In genomic region chr2:69915050-69915945, GRCh38 we compare ENCODE assay signal across 1 cellular context.
A peak's percentile ranks its signal among the peaks of the same experiment; 100 is the strongest.
TF ChIP-seq lines count a peak whose summit lies in the region.

Gene MXD1 (plus strand): TSS chr2:69915109. CDS start chr2:69915331, 222 bp downstream.

TF ChIP-seq in HepG2, 621 proteins besides CTCF, POLR2A, EP300 and RAD21 (continued from another document and continues in another):
- no peak for TF ChIP-seq LCORL (IDR thresholded peaks at IDR 0.05)
- 0 out of 2 replicates have a peak, but pooled peaks have one; percentile 58 for TF ChIP-seq LCORL (CRISPR knock-in tag; IDR thresholded peaks at IDR 0.05)
- TF ChIP-seq ZNF44 (CRISPR knock-in tag; IDR thresholded peaks at IDR 0.05), result no peak
- TF ChIP-seq ZNF484 (CRISPR knock-in tag; IDR thresholded peaks at IDR 0.05; ENCODE audit: borderline replicate concordance, low read depth), result 0 out of 2 replicates have a peak, but pooled peaks have one; percentile 77
- TF ChIP-seq ZNF761 (CRISPR knock-in tag; conservative IDR thresholded peaks at IDR 0.05), result no peak
- TF ChIP-seq ATF7-NPFF (CRISPR knock-in tag; IDR thresholded peaks at IDR 0.05; ENCODE audit: low read depth), result peak; percentile 67
- TF ChIP-seq SP4 (CRISPR knock-in tag; IDR thresholded peaks at IDR 0.05), result peak; percentile 6; the same call in 1 of the 2 replicates
- TF ChIP-seq FOXA1 (IDR thresholded peaks at IDR 0.05), result no peak
- TF ChIP-seq FOXA1 (CRISPR knock-in tag; IDR thresholded peaks at IDR 0.05), result no peak
- TF ChIP-seq ZC3H4 (CRISPR knock-in tag; IDR thresholded peaks at IDR 0.05; ENCODE audit: borderline replicate concordance), result no peak
- no peak for TF ChIP-seq DPF2 (CRISPR knock-in tag; IDR thresholded peaks at IDR 0.05; ENCODE audit: borderline replicate concordance, low read depth)
- TF ChIP-seq MYPOP (CRISPR knock-in tag; IDR thresholded peaks at IDR 0.05), result 0 out of 2 replicates have a peak, but pooled peaks have one; percentile 53
- TF ChIP-seq TCF12 (IDR thresholded peaks at IDR 0.05), result no peak
- 0 out of 2 replicates have a peak, but pooled peaks have one; percentile 24 for TF ChIP-seq TCF12 (CRISPR knock-in tag; IDR thresholded peaks at IDR 0.05)
- TF ChIP-seq REL (CRISPR knock-in tag; conservative IDR thresholded peaks at IDR 0.05), result 0 out of 2 replicates have a peak, but pooled peaks have one; percentile 18
- TF ChIP-seq SNAPC4 (CRISPR knock-in tag; IDR thresholded peaks at IDR 0.05), result no peak
- 0 out of 2 replicates have a peak, but pooled peaks have one; percentile 43 for TF ChIP-seq DNMT3B (CRISPR knock-in tag; conservative IDR thresholded peaks at IDR 0.05)
- 0 out of 2 replicates have a peak, but pooled peaks have one; percentile 18 for TF ChIP-seq MAX (IDR thresholded peaks at IDR 0.05)
- TF ChIP-seq ZNF281 (CRISPR knock-in tag; IDR thresholded peaks at IDR 0.05; ENCODE audit: borderline replicate concordance), result 0 out of 2 replicates have a peak, but pooled peaks have one; percentile 3
- TF ChIP-seq NCOR1 (IDR thresholded peaks at IDR 0.05; ENCODE audit: borderline replicate concordance, low read length), result no peak
- TF ChIP-seq RNF2 (conservative IDR thresholded peaks at IDR 0.05; ENCODE audit: low read depth), result no peak
- TF ChIP-seq RBAK (CRISPR knock-in tag; IDR thresholded peaks at IDR 0.05), result no peak
- TF ChIP-seq ZNF841 (CRISPR knock-in tag; IDR thresholded peaks at IDR 0.05; ENCODE audit: borderline replicate concordance), result peak; percentile 37; the same call in 1 of the 2 replicates
- TF ChIP-seq ARNT2 (CRISPR knock-in tag; IDR thresholded peaks at IDR 0.05; ENCODE audit: low read depth), result peak; percentile 43; the same call in 1 of the 2 replicates
- TF ChIP-seq RBFOX2 (IDR thresholded peaks at IDR 0.05; ENCODE audit: low read depth, low read length), result peak; percentile 78
- TF ChIP-seq ZNF780A (CRISPR knock-in tag; IDR thresholded peaks at IDR 0.05), result no peak
- peak; percentile 50; the same call in 1 of the 2 replicates for TF ChIP-seq GABPB1 (CRISPR knock-in tag; IDR thresholded peaks at IDR 0.05)
- no peak; the same call in 1 of the 2 replicates for TF ChIP-seq ZNF564 (CRISPR knock-in tag; IDR thresholded peaks at IDR 0.05)
- TF ChIP-seq ZNF205 (CRISPR knock-in tag; IDR thresholded peaks at IDR 0.05), result 0 out of 2 replicates have a peak, but pooled peaks have one; percentile 45
- TF ChIP-seq E2F2 (CRISPR knock-in tag; IDR thresholded peaks at IDR 0.05; ENCODE audit: borderline replicate concordance), result no peak
- no peak for TF ChIP-seq THAP9 (CRISPR knock-in tag; IDR thresholded peaks at IDR 0.05; ENCODE audit: borderline replicate concordance)
- TF ChIP-seq ZSCAN21 (CRISPR knock-in tag; IDR thresholded peaks at IDR 0.05; ENCODE audit: borderline replicate concordance), result peak; percentile 42; the same call in 1 of the 2 replicates
- no peak; the same call in 1 of the 2 replicates for TF ChIP-seq TARDBP (CRISPR knock-in tag; IDR thresholded peaks at IDR 0.05)
- peak; percentile 33 for TF ChIP-seq STAG1 (CRISPR knock-in tag; IDR thresholded peaks at IDR 0.05)
- TF ChIP-seq HES4 (CRISPR knock-in tag; IDR thresholded peaks at IDR 0.05; ENCODE audit: borderline replicate concordance), result no peak
- TF ChIP-seq ZNF883 (CRISPR knock-in tag; IDR thresholded peaks at IDR 0.05; ENCODE audit: not compliant biosample characterization), result peak; percentile 50
- no peak for TF ChIP-seq ZNF30 (CRISPR knock-in tag; IDR thresholded peaks at IDR 0.05)
- TF ChIP-seq THAP11 (CRISPR knock-in tag; IDR thresholded peaks at IDR 0.05), result no peak
- no peak for TF ChIP-seq ZNF326 (CRISPR knock-in tag; IDR thresholded peaks at IDR 0.05; ENCODE audit: borderline replicate concordance)
- no peak for TF ChIP-seq ZNF274 (CRISPR knock-in tag; IDR thresholded peaks at IDR 0.05)
- TF ChIP-seq MATR3 (CRISPR knock-in tag; IDR thresholded peaks at IDR 0.05), result no peak
- TF ChIP-seq KDM4B (CRISPR knock-in tag; IDR thresholded peaks at IDR 0.05), result 0 out of 2 replicates have a peak, but pooled peaks have one; percentile 57
- TF ChIP-seq ZNF891 (CRISPR knock-in tag; IDR thresholded peaks at IDR 0.05), result no peak
- TF ChIP-seq ZFP36 (IDR thresholded peaks at IDR 0.05; ENCODE audit: borderline replicate concordance, low read depth, low read length, partially characterized antibody), result no peak
- TF ChIP-seq ZSCAN20 (CRISPR knock-in tag; IDR thresholded peaks at IDR 0.05; ENCODE audit: borderline replicate concordance), result no peak
- no peak for TF ChIP-seq CAMTA2 (CRISPR knock-in tag; IDR thresholded peaks at IDR 0.05; ENCODE audit: borderline replicate concordance)
- 0 out of 2 replicates have a peak, but pooled peaks have one; percentile 4 for TF ChIP-seq TBX2 (CRISPR knock-in tag; IDR thresholded peaks at IDR 0.05; ENCODE audit: borderline replicate concordance)
- TF ChIP-seq FOXM1 (CRISPR knock-in tag; IDR thresholded peaks at IDR 0.05), result no peak
- TF ChIP-seq ZNF468 (CRISPR knock-in tag; IDR thresholded peaks at IDR 0.05), result no peak
- no peak for TF ChIP-seq ZNF557 (CRISPR knock-in tag; IDR thresholded peaks at IDR 0.05)
- TF ChIP-seq ZNF512 (CRISPR knock-in tag; IDR thresholded peaks at IDR 0.05), result 0 out of 2 replicates have a peak, but pooled peaks have one; percentile 46
- no peak for TF ChIP-seq MEIS1 (CRISPR knock-in tag; IDR thresholded peaks at IDR 0.05; ENCODE audit: borderline replicate concordance)
- TF ChIP-seq TEAD2 (CRISPR knock-in tag; IDR thresholded peaks at IDR 0.05), result no peak
- no peak for TF ChIP-seq PBX3 (CRISPR knock-in tag; IDR thresholded peaks at IDR 0.05; ENCODE audit: borderline replicate concordance)
- TF ChIP-seq FOXK2 (IDR thresholded peaks at IDR 0.05), result no peak
- no peak for TF ChIP-seq ZNF766 (CRISPR knock-in tag; IDR thresholded peaks at IDR 0.05; ENCODE audit: borderline replicate concordance)
- no peak for TF ChIP-seq ZNF577 (CRISPR knock-in tag; IDR thresholded peaks at IDR 0.05; ENCODE audit: borderline replicate concordance, low read depth)
- no peak for TF ChIP-seq HNRNPL (IDR thresholded peaks at IDR 0.05; ENCODE audit: low read depth, low read length)
